In genomic region chr10:28217848-28218247, GRCh38 we compare ENCODE assay signal across 11 cellular contexts.
A peak's percentile ranks its signal among the peaks of the same experiment; 100 is the strongest.
DNase-seq lines count a peak whose midpoint lies in the region; ATAC-seq and TF ChIP-seq lines count a peak whose summit lies in the region.
"Had no signal": no experiment of that assay in that cellular context is flagged by ENCODE, and none has a peak within 500 bp of the region (broad histone marks: within the 10 kb centered on the region; RNA-seq: fewer than 3 reads in every experiment).

No MANE protein-coding gene starts in this region.

- no peaks in the 10 kb centered on the region for H3K9me3 Mint-ChIP-seq in CD4-positive, alpha-beta T cell
- H3K9me3 Mint-ChIP-seq in osteocyte (ENCODE audit: unreplicated experiment): no peaks in the 10 kb centered on the region
- H3K9me3 Mint-ChIP-seq: neural progenitor cell had no signal

- ATAC-seq in CD4-positive, alpha-beta T cell (ENCODE audit: poor library complexity): peak; percentile 54
- ATAC-seq in HG02571 (IDR thresholded peaks at IDR 0.05; ENCODE audit: unreplicated experiment): no peak
- no peak for ATAC-seq in HG03095 (IDR thresholded peaks at IDR 0.05; ENCODE audit: unreplicated experiment)

- TF ChIP-seq CTCF in CD4-positive, alpha-beta T cell (IDR thresholded peaks at IDR 0.05): no peak
- TF ChIP-seq CTCF in choroid plexus epithelial cell (conservative IDR thresholded peaks at IDR 0.05; ENCODE audit: low read depth, low read length) (no peak), osteocyte (IDR thresholded peaks at IDR 0.05) (no peak)

- CTCF ChIA-PET in CD4-positive, alpha-beta T cell (lab: Charles Lee): interaction anchor here (1.1 kb wide), 1 partner anchor 9 kb away, joined by 3 read pairs; no protein-coding TSS in a partner anchor

- no peak overlapping the region for H3K4me3 ChIP-seq in Jurkat, Clone E6-1 (ENCODE audit: low read length)
- H3K4me3 ChIP-seq in choroid plexus epithelial cell (ENCODE audit: low read depth, low read length): no peak overlapping the region
- H3K4me3 ChIP-seq: neural progenitor cell had no signal

- intact Hi-C loops in CD4-positive, alpha-beta T cell (cut with DNase I, micrococcal nuclease): no loop called here

- H3K4me1 Mint-ChIP-seq in CD4-positive, alpha-beta T cell (ENCODE audit: low read depth): peaks cover 50% of the 10 kb centered on the region
- H3K4me1 Mint-ChIP-seq in osteocyte (ENCODE audit: unreplicated experiment): peaks cover 90% of the 10 kb centered on the region

- H3K27ac ChIP-seq in CD4-positive, alpha-beta T cell (ENCODE audit: low read depth, low read length): no peak overlapping the region
- H3K27ac ChIP-seq: neural progenitor cell had no signal

- POLR2A ChIA-PET in CD4-positive, alpha-beta T cell (lab: Charles Lee): no interaction called here

- no peaks in the 10 kb centered on the region for H3K27me3 ChIP-seq in CD4-positive, alpha-beta T cell (ENCODE audit: control insufficient read depth, insufficient read depth, low read length)
- H3K27me3 ChIP-seq: neural progenitor cell had no signal

- H3K27me3 Mint-ChIP-seq in CD4-positive, alpha-beta T cell: no peaks in the 10 kb centered on the region
- H3K27me3 Mint-ChIP-seq in osteocyte (ENCODE audit: unreplicated experiment): no peaks in the 10 kb centered on the region

- no peak for DNase-seq in CD4-positive, alpha-beta T cell
- DNase-seq in Jurkat, Clone E6-1 (ENCODE audit: low read depth, low spot score): peak; percentile 5
- DNase-seq in choroid plexus epithelial cell (ENCODE audit: low read depth): peak; percentile 74
- no peak for DNase-seq in osteocyte (ENCODE audit: extremely low spot score, unreplicated experiment)
- no peak for DNase-seq in NCI-H1092 treated with DMSO at 0.1 percent for 48 hours (lab: John Stamatoyannopoulos, UW)
- no peak for DNase-seq in NCI-H1092 (lab: John Stamatoyannopoulos, UW)
- DNase-seq: aorta, NCI-H2227 treated with DMSO at 0.1 percent for 48 hours had no signal

- H3K36me3 Mint-ChIP-seq in CD4-positive, alpha-beta T cell (ENCODE audit: low read depth): peaks cover 27% of the 10 kb centered on the region
- H3K36me3 Mint-ChIP-seq in osteocyte (ENCODE audit: unreplicated experiment): peaks cover 8% of the 10 kb centered on the region
- H3K36me3 Mint-ChIP-seq: neural progenitor cell had no signal

- H3K27ac Mint-ChIP-seq in CD4-positive, alpha-beta T cell: no peak overlapping the region
- H3K27ac Mint-ChIP-seq in osteocyte (ENCODE audit: unreplicated experiment): peak overlapping the region; percentile 91
- H3K27ac Mint-ChIP-seq: neural progenitor cell had no signal

- no peak overlapping the region for H3K4me3 Mint-ChIP-seq in CD4-positive, alpha-beta T cell
- peak overlapping the region; percentile 40 for H3K4me3 Mint-ChIP-seq in osteocyte (ENCODE audit: unreplicated experiment)
- H3K4me3 Mint-ChIP-seq: neural progenitor cell had no signal

- no peaks in the 10 kb centered on the region for H3K9me3 ChIP-seq in CD4-positive, alpha-beta T cell (ENCODE audit: control insufficient read depth, low read length)

Comparison
In these comparisons a context has a peak if more than half of its experiments do, and no peak if none do; other contexts are left out.
1. DNase-seq: peak in Jurkat, Clone E6-1 (single experiment) and choroid plexus epithelial cell (single experiment); none in CD4-positive, alpha-beta T cell (0 of 10), osteocyte (single experiment), NCI-H1092 treated with DMSO at 0.1 percent for 48 hours (single experiment) and NCI-H1092 (single experiment).